8 cellular contexts compared by ENCODE assay signal in the genomic region with DNA sequence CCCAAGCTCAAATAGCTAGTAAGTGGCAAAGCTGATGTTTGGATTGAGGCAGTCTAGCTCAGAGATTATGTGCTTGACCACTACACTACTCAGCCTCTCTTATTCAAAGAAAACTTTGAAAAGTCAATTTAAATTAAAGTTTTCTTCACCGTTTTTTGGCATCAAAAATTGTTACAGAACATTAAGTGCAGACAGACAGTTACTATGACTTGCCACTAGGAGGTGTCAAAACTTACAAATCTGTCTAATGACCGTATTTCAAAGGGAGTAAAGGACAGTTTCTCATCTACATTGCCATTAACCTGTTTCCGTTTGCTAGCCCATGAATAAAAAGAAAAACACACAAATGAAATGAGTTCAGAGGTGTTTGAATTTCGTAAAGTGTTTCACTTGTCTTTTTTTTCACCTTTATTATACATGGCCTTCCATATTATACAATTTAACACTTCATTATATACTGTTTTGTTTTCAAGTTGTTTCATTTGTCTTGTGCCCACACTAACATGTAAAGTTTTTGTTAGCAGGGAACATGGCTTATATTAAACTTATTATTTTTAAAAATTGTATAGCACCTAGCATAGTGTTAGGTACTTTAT. TPM values are rescaled to one million over a fixed set of nuclear protein-coding genes. Genes with fewer than 3 reads are reported as not detected.
DNase-seq lines count a peak whose midpoint lies in the region; ATAC-seq and TF ChIP-seq lines count a peak whose summit lies in the region.

No MANE protein-coding gene starts in this region.

- H3K4me1 ChIP-seq in KMS-11 (ENCODE audit: low read depth, poor library complexity, severe bottlenecking) (peaks cover 19% of the 10 kb centered on the region), RWPE2 (ENCODE audit: insufficient read depth, poor library complexity, severe bottlenecking) (no peaks in the 10 kb centered on the region), neutrophil (ENCODE audit: control insufficient read depth in 1 of 2, insufficient read depth in 1 of 2, low read depth in 1 of 2, low read length in 1 of 2) (peaks cover 8 to 10% of the 10 kb centered on the region in 2 experiments)

- no peak overlapping the region for H2AFZ ChIP-seq in KMS-11 (ENCODE audit: low read depth)

- DNase-seq in DMS114 treated with DMSO at 0.1 percent for 48 hours (lab: John Stamatoyannopoulos, UW; ENCODE audit: unreplicated experiment): peak; percentile 66
- DNase-seq in RWPE2 (ENCODE audit: low spot score): no peak
- no peak for DNase-seq in epithelial cell of proximal tubule (ENCODE audit: low read depth)
- no peak for DNase-seq in stimulated activated CD4-positive, alpha-beta T cell treated with anti-CD3 and anti-CD28 coated beads, Interleukin-15, amount 100 ng/mL, for 24 hours

- H3K9me3 ChIP-seq in RWPE2 (ENCODE audit: severe bottlenecking) (no peaks in the 10 kb centered on the region), neutrophil (no peaks in the 10 kb centered on the region)

- H3K27ac ChIP-seq in KMS-11 (no peak overlapping the region), RWPE2 (ENCODE audit: poor library complexity, severe bottlenecking) (no peak overlapping the region), neutrophil (no peak overlapping the region)

- no peaks in the 10 kb centered on the region for H3K79me2 ChIP-seq in KMS-11 (ENCODE audit: insufficient read depth, low read depth)

- H3K36me3 ChIP-seq in KMS-11 (ENCODE audit: insufficient read depth) (no peaks in the 10 kb centered on the region), RWPE2 (ENCODE audit: low read depth) (no peaks in the 10 kb centered on the region), neutrophil (no peaks in the 10 kb centered on the region)

- H3K27me3 ChIP-seq in KMS-11 (ENCODE audit: insufficient read depth, low read depth) (no peaks in the 10 kb centered on the region), RWPE2 (ENCODE audit: insufficient read depth, poor library complexity, severe bottlenecking) (peaks cover 4% of the 10 kb centered on the region), neutrophil (peaks cover 10% of the 10 kb centered on the region)

- H3K4me3 ChIP-seq in KMS-11 (IDR thresholded peaks at IDR 0.05; ENCODE audit: insufficient read depth, low read depth, low read length): no peak overlapping the region
- H3K4me3 ChIP-seq in RWPE2 (ENCODE audit: severe bottlenecking): no peak overlapping the region
- H3K4me3 ChIP-seq in epithelial cell of proximal tubule (ENCODE audit: low read depth, low read length): no peak overlapping the region
- H3K4me3 ChIP-seq in neutrophil (ENCODE audit: low read depth in 1 of 2, low read length in 1 of 2): no peak overlapping the region

- ATAC-seq in GM19452 (IDR thresholded peaks at IDR 0.05; ENCODE audit: unreplicated experiment) (peak; percentile 66), RWPE2 (ENCODE audit: low read depth) (peak; percentile 54; the same call in 1 of the 3 replicates), HG03025 (IDR thresholded peaks at IDR 0.05; ENCODE audit: low FRiP score, unreplicated experiment) (no peak)

- peak overlapping the region; percentile 26; the same call in 1 of the 2 replicates for H3K4me2 ChIP-seq in KMS-11

- no peak overlapping the region for H3K9ac ChIP-seq in KMS-11

- H4K20me1 ChIP-seq in KMS-11 (ENCODE audit: insufficient read depth): no peaks in the 10 kb centered on the region

- TF ChIP-seq CTCF in KMS-11 (conservative IDR thresholded peaks at IDR 0.05; ENCODE audit: low read depth, low read length) (peak; percentile 79), RWPE2 (IDR thresholded peaks at IDR 0.05; ENCODE audit: poor library complexity, severe bottlenecking) (peak; percentile 90), epithelial cell of proximal tubule (conservative IDR thresholded peaks at IDR 0.05; ENCODE audit: low read depth, low read length) (peak; percentile 80), neutrophil (IDR thresholded peaks at IDR 0.05) (peak; percentile 47)

RNA-seq across cellular contexts. Expression of a gene that starts 57.4 kb away (rescaled TPM):
- total RNA-seq in epithelial cell of proximal tubule: 23.9 and 26.3 TPM in 2 replicates
